Comparison of ENCODE assay signal across 1 cellular context in genomic region chrX:71493111-71493613, GRCh38.
TF ChIP-seq lines count a peak whose summit lies in the region.

No MANE protein-coding gene starts in this region.

TF ChIP-seq in GM23338, 12 proteins besides CTCF, POLR2A, EP300 and RAD21 (continued from another document):
- TF ChIP-seq ETS1 (IDR thresholded peaks at IDR 0.05) (no peak), POLR2AphosphoS5 (IDR thresholded peaks at IDR 0.05; ENCODE audit: low read depth) (no peak), ZNF114 (CRISPR knock-in tag; IDR thresholded peaks at IDR 0.05) (no peak), EZH2phosphoT487 (IDR thresholded peaks at IDR 0.05; ENCODE audit: unreplicated experiment) (no peak), CREB1 (CRISPR knock-in tag; IDR thresholded peaks at IDR 0.05; ENCODE audit: low read depth) (no peak), STAT1 (IDR thresholded peaks at IDR 0.05; ENCODE audit: unreplicated experiment) (no peak)
